ENCODE assay signal across 8 cellular contexts in genomic region chr16:58733248-58733670, GRCh38. TPM values are rescaled to one million over a fixed set of nuclear protein-coding genes. Genes with fewer than 3 reads are reported as not detected.
A peak's percentile ranks its signal among the peaks of the same experiment; 100 is the strongest.
DNase-seq lines count a peak whose midpoint lies in the region; ATAC-seq, FAIRE-seq and TF ChIP-seq lines count a peak whose summit lies in the region.

No MANE protein-coding gene starts in this region.

- H3K27me3 ChIP-seq in iPS-15b (ENCODE audit: control insufficient read depth, insufficient read depth, low read length) (no peaks in the 10 kb centered on the region), skeletal muscle tissue (ENCODE audit: control insufficient read depth in 3 of 3, insufficient read depth in 3 of 3, low read length in 3 of 3) (no peaks in the 10 kb centered on the region)

- WGBS in A549 (ENCODE audit: missing lambda C conversion rate), result 1% methylated on average over 21 of the region's 23 CpGs

- no peak for TF ChIP-seq EP300 in A549 (IDR thresholded peaks at IDR 0.05)

- TF ChIP-seq RAD21 in A549 (conservative IDR thresholded peaks at IDR 0.05 in 1 of 2, IDR thresholded peaks at IDR 0.05 in 1 of 2), result no peak

- no peak for DNase-seq in A549 (ENCODE audit: low read depth in 1 of 2, low spot score in 1 of 2)
- no peak for DNase-seq in iPS-NIHi11 (ENCODE audit: low spot score)
- no peak for DNase-seq in activated CD8-positive, alpha-beta memory T cell treated with anti-CD3 and anti-CD28 coated beads, Interleukin-2, amount 50 U/mL, for 48 hours
- DNase-seq in GDM1 (lab: John Stamatoyannopoulos, UW), result no peak

- peak overlapping the region; percentile 81 for H3K9ac ChIP-seq in iPS-15b (ENCODE audit: low read depth, low read length)
- peak overlapping the region; percentile 83 to 94 (median 84) for H3K9ac ChIP-seq in skeletal muscle tissue (ENCODE audit: low read depth in 1 of 3, low read length in 3 of 3)

- H3K9me3 ChIP-seq in A549 (no peaks in the 10 kb centered on the region), HEK293 (ENCODE audit: control insufficient read depth, insufficient read depth, low read depth, low read length) (no peaks in the 10 kb centered on the region), iPS-15b (ENCODE audit: control insufficient read depth, insufficient read depth, low read length) (no peaks in the 10 kb centered on the region), skeletal muscle tissue (ENCODE audit: control insufficient read depth in 3 of 3, low read length in 3 of 3) (no peaks in the 10 kb centered on the region)

- POLR2A ChIA-PET in A549 (lab: Yijun Ruan, JAX), result interaction anchor here (1.0 kb wide), 1 partner anchor 49 kb away, joined by 3 read pairs; the partner anchor contains the start of gene SLC38A7
- POLR2A ChIA-PET in HEK293 (lab: Yijun Ruan, JAX), result no interaction called here

- H3K4me2 ChIP-seq in A549, result peak overlapping the region; percentile 90

- no peak for ATAC-seq in A549

- CTCF ChIA-PET in A549 (lab: Yijun Ruan, JAX), result interaction anchor here (0.9 to 1.7 kb wide), 8 partner anchors 9 to 221 kb away, joined by 3 to 16 read pairs (median 5); no protein-coding TSS in a partner anchor
- CTCF ChIA-PET in HEK293 (lab: Yijun Ruan, JAX), result interaction anchor here (0.7 kb wide), 2 partner anchors 8 to 465 kb away, joined by 3 read pairs; no protein-coding TSS in a partner anchor

- TF ChIP-seq POLR2A in A549 (IDR thresholded peaks at IDR 0.05; ENCODE audit: low read length), result no peak

- peaks cover 14% of the 10 kb centered on the region; the same call in 2 of the 3 replicates for H3K4me1 ChIP-seq in A549
- H3K4me1 ChIP-seq in HEK293 (ENCODE audit: control insufficient read depth, insufficient read depth, low read length), result peaks cover 8% of the 10 kb centered on the region; the same call in 1 of the 2 replicates
- peaks cover 10% of the 10 kb centered on the region for H3K4me1 ChIP-seq in iPS-15b (ENCODE audit: control insufficient read depth, insufficient read depth, low read length)
- peaks cover 15 to 48% (median 35%) of the 10 kb centered on the region in 3 donors for H3K4me1 ChIP-seq in skeletal muscle tissue (ENCODE audit: control insufficient read depth in 3 of 3, insufficient read depth in 3 of 3, low read length in 3 of 3)

- H3K4me3 ChIP-seq in A549, result peak overlapping the region; percentile 86
- peak overlapping the region; percentile 88 for H3K4me3 ChIP-seq in HEK293 (ENCODE audit: low read depth, low read length)
- H3K4me3 ChIP-seq in iPS-15b (ENCODE audit: low read depth, low read length), result peak overlapping the region; percentile 98
- H3K4me3 ChIP-seq in skeletal muscle tissue (ENCODE audit: low read length in 3 of 3), result peak overlapping the region; percentile 88 to 98 (median 94)

- TF ChIP-seq CTCF in A549 (IDR thresholded peaks at IDR 0.05) (no peak), HEK293 (tag by site-specific recombination; IDR thresholded peaks at IDR 0.05) (no peak)

- H3K27ac ChIP-seq in A549, result peak overlapping the region; percentile 89 to 95
- H3K27ac ChIP-seq in HEK293 (ENCODE audit: extremely low read depth, low read depth, low read length), result peak overlapping the region; percentile 75
- peak overlapping the region; percentile 80 for H3K27ac ChIP-seq in angular gyrus (ENCODE audit: low read depth, low read length)
- peak overlapping the region; percentile 78 for H3K27ac ChIP-seq in skeletal muscle tissue (ENCODE audit: low read depth, low read length)

- no peak for FAIRE-seq in A549 (lab: Jason Lieb, UNC)

- peaks cover 0 to 33% of the 10 kb centered on the region in 2 experiments; a peak in 2 of 3 replicates for H3K36me3 ChIP-seq in HEK293 (ENCODE audit: control insufficient read depth in 2 of 2, insufficient read depth in 1 of 2, low read length in 2 of 2)
- H3K36me3 ChIP-seq in iPS-15b (ENCODE audit: control insufficient read depth, insufficient read depth, low read length), result peaks cover 6% of the 10 kb centered on the region
- no peaks in the 10 kb centered on the region for H3K36me3 ChIP-seq in skeletal muscle tissue (ENCODE audit: control insufficient read depth in 3 of 3, insufficient read depth in 3 of 3, low read length in 3 of 3)

TF ChIP-seq in A549, 52 proteins besides CTCF, POLR2A, EP300 and RAD21:
- TF ChIP-seq, protein P1, sequence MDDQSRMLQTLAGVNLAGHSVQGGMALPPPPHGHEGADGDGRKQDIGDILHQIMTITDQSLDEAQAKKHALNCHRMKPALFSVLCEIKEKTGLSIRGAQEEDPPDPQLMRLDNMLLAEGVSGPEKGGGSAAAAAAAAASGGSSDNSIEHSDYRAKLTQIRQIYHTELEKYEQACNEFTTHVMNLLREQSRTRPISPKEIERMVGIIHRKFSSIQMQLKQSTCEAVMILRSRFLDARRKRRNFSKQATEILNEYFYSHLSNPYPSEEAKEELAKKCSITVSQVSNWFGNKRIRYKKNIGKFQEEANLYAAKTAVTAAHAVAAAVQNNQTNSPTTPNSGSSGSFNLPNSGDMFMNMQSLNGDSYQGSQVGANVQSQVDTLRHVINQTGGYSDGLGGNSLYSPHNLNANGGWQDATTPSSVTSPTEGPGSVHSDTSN (IDR thresholded peaks at IDR 0.05), result no peak
- 0 out of 4 replicates have a peak, but pooled peaks of 1 of the 2 experiments have one; percentile 29 for TF ChIP-seq CEBPB (IDR thresholded peaks at IDR 0.05)
TF ChIP-seq in A549: peak in this region for 1.

TF ChIP-seq in HEK293, 187 proteins besides CTCF, POLR2A, EP300 and RAD21:
- TF ChIP-seq ZNF555 (tag by site-specific recombination; conservative IDR thresholded peaks at IDR 0.05) (no peak), ZNF239 (tag by site-specific recombination; IDR thresholded peaks at IDR 0.05) (no peak), ZNF513 (tag by site-specific recombination; IDR thresholded peaks at IDR 0.05) (0 out of 2 replicates have a peak, but pooled peaks have one; percentile 39), ZBTB48 (tag by site-specific recombination; IDR thresholded peaks at IDR 0.05) (no peak), KLF10 (tag by site-specific recombination; IDR thresholded peaks at IDR 0.05) (no peak), HOXA7 (CRISPR knock-in tag; IDR thresholded peaks at IDR 0.05; ENCODE audit: borderline replicate concordance) (no peak), ZIC2 (tag by site-specific recombination; IDR thresholded peaks at IDR 0.05) (no peak), ZNF610 (tag by site-specific recombination; IDR thresholded peaks at IDR 0.05; ENCODE audit: borderline replicate concordance) (no peak), ZNF791 (tag by site-specific recombination; IDR thresholded peaks at IDR 0.05) (no peak), ZNF335 (tag by site-specific recombination; conservative IDR thresholded peaks at IDR 0.05) (peak; percentile 52; the same call in 1 of the 2 replicates), ZFP37 (tag by site-specific recombination; IDR thresholded peaks at IDR 0.05) (no peak)
- TF ChIP-seq, protein P2, sequence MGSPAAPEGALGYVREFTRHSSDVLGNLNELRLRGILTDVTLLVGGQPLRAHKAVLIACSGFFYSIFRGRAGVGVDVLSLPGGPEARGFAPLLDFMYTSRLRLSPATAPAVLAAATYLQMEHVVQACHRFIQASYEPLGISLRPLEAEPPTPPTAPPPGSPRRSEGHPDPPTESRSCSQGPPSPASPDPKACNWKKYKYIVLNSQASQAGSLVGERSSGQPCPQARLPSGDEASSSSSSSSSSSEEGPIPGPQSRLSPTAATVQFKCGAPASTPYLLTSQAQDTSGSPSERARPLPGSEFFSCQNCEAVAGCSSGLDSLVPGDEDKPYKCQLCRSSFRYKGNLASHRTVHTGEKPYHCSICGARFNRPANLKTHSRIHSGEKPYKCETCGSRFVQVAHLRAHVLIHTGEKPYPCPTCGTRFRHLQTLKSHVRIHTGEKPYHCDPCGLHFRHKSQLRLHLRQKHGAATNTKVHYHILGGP (tag by site-specific recombination; IDR thresholded peaks at IDR 0.05), result no peak

RNA-seq across cellular contexts. Expression of gene GOT2, which starts 0.9 kb away (rescaled TPM):
- polyA plus RNA-seq in A549 (2011; rRNA removed) (134 and 145 TPM in 2 replicates), A549 (2017; fragmentation: RNase III; extraction: RNeasy Plus Mini Kit Qiagen cat#74134 plus additional on column Dnase treatment) (162 to 171 TPM (median 168 TPM) in 3 replicates)
- polyA plus RNA-seq in A549 (2012; cell fraction: cytosol; rRNA removed), result 86.6 and 107 TPM in 2 replicates
- polyA plus RNA-seq in A549 (2012; cell fraction: nucleus; rRNA removed), result 88.4 and 115 TPM in 2 replicates
- 108 and 133 TPM in 2 replicates for polyA minus RNA-seq in A549 (2011; rRNA and poly(A)+ RNA removed)
- total RNA-seq in skeletal muscle tissue, result 33.4 TPM

RNA-seq across cellular contexts. Expression of gene SLC38A7, which starts 48.7 kb away (rescaled TPM):
- 8.4 and 9.9 TPM in 2 replicates for polyA plus RNA-seq in A549 (2011; rRNA removed)
- polyA plus RNA-seq in A549 (2012; cell fraction: cytosol; rRNA removed), result 9.7 and 12.8 TPM in 2 replicates
- polyA plus RNA-seq in A549 (2012; cell fraction: nucleus; rRNA removed), result 26.1 and 32.5 TPM in 2 replicates
- 16.0 to 19.9 TPM (median 18.2 TPM) in 3 replicates for polyA plus RNA-seq in A549 (2017; fragmentation: RNase III; extraction: RNeasy Plus Mini Kit Qiagen cat#74134 plus additional on column Dnase treatment)
- 24.6 and 25.0 TPM in 2 replicates for polyA minus RNA-seq in A549 (2011; rRNA and poly(A)+ RNA removed)
- total RNA-seq in skeletal muscle tissue, result 9.4 TPM
